Comparison of ENCODE assay signal across 8 cellular contexts in genomic region chr3:3127432-3128010, GRCh38. TPM values are rescaled to one million over a fixed set of nuclear protein-coding genes. Genes with fewer than 3 reads are reported as not detected.
DNase-seq lines count a peak whose midpoint lies in the region; ATAC-seq and TF ChIP-seq lines count a peak whose summit lies in the region.

No MANE protein-coding gene starts in this region.

- H3K4me3 ChIP-seq in endocrine pancreas (ENCODE audit: control insufficient read depth, insufficient read depth, low read length) (peak overlapping the region; percentile 48), neural progenitor cell (peak overlapping the region; percentile 84)

- peak; percentile 71 for DNase-seq in activated CD4-positive, alpha-beta T cell treated with anti-CD3 and anti-CD28 coated beads, Interleukin-2, amount 10 ng/mL, durations not matched to agents 24 days and 14 days
- DNase-seq in neural progenitor cell (ENCODE audit: low spot score) (peak; percentile 16), T1000 (lab: John Stamatoyannopoulos, UW) (no peak), omental fat pad (ENCODE audit: low spot score) (no peak)

- H3K4me2 ChIP-seq in neural progenitor cell: peak overlapping the region; percentile 83

- H3K27me3 ChIP-seq in endocrine pancreas (ENCODE audit: control insufficient read depth, insufficient read depth, low read length) (no peaks in the 10 kb centered on the region), neural progenitor cell (no peaks in the 10 kb centered on the region)

- intact Hi-C loops in activated CD4-positive, alpha-beta T cell treated with anti-CD3 and anti-CD28 coated beads, Interleukin-2, amount 10 ng/mL, durations not matched to agents 24 days and 14 days (cut with micrococcal nuclease): loop anchor here (2.0 to 5.0 kb wide), 2 partner anchors 1175 to 1365 kb away; partner anchors contain the start of genes ITPR1 and SETMAR

- H3K9me3 ChIP-seq in endocrine pancreas (ENCODE audit: control insufficient read depth, low read length) (no peaks in the 10 kb centered on the region), neural progenitor cell (ENCODE audit: low read depth) (no peaks in the 10 kb centered on the region)

- no peaks in the 10 kb centered on the region for H4K20me1 ChIP-seq in neural progenitor cell (ENCODE audit: low read depth)

- H3K27ac Mint-ChIP-seq in activated CD4-positive, alpha-beta T cell treated with anti-CD3 and anti-CD28 coated beads, Interleukin-2, amount 10 ng/mL, durations not matched to agents 24 days and 14 days: peak overlapping the region; percentile 99
- H3K27ac Mint-ChIP-seq in neural progenitor cell: peak overlapping the region; percentile 90

- H3K27me3 Mint-ChIP-seq in activated CD4-positive, alpha-beta T cell treated with anti-CD3 and anti-CD28 coated beads, Interleukin-2, amount 10 ng/mL, durations not matched to agents 24 days and 14 days: no peaks in the 10 kb centered on the region
- H3K27me3 Mint-ChIP-seq in neural progenitor cell (ENCODE audit: insufficient read depth, low read depth): peaks cover 5% of the 10 kb centered on the region

- no peak overlapping the region for H3K27ac ChIP-seq in neural progenitor cell

- peak overlapping the region; percentile 72 for H2AFZ ChIP-seq in neural progenitor cell (replicated peaks)

- peaks cover 5% of the 10 kb centered on the region for H3F3A ChIP-seq in neural progenitor cell (ENCODE audit: low read depth)

- peak overlapping the region; percentile 100 for H3K4me3 Mint-ChIP-seq in activated CD4-positive, alpha-beta T cell treated with anti-CD3 and anti-CD28 coated beads, Interleukin-2, amount 10 ng/mL, durations not matched to agents 24 days and 14 days
- H3K4me3 Mint-ChIP-seq in neural progenitor cell: peak overlapping the region; percentile 95

- ATAC-seq in GM18498 (IDR thresholded peaks at IDR 0.05; ENCODE audit: unreplicated experiment): peak; percentile 29
- peak; percentile 20 for ATAC-seq in HG03565 (IDR thresholded peaks at IDR 0.05; ENCODE audit: unreplicated experiment)
- ATAC-seq in GM18511 (IDR thresholded peaks at IDR 0.05; ENCODE audit: unreplicated experiment): no peak
- no peak for ATAC-seq in omental fat pad (ENCODE audit: low FRiP score)

- H3K4me1 Mint-ChIP-seq in activated CD4-positive, alpha-beta T cell treated with anti-CD3 and anti-CD28 coated beads, Interleukin-2, amount 10 ng/mL, durations not matched to agents 24 days and 14 days: peaks cover 24% of the 10 kb centered on the region
- peaks cover 25% of the 10 kb centered on the region for H3K4me1 Mint-ChIP-seq in neural progenitor cell

- TF ChIP-seq CTCF in neural progenitor cell (IDR thresholded peaks at IDR 0.05) (no peak), omental fat pad (IDR thresholded peaks at IDR 0.05) (no peak)

- no peaks in the 10 kb centered on the region for H3K9me3 Mint-ChIP-seq in activated CD4-positive, alpha-beta T cell treated with anti-CD3 and anti-CD28 coated beads, Interleukin-2, amount 10 ng/mL, durations not matched to agents 24 days and 14 days
- H3K9me3 Mint-ChIP-seq in neural progenitor cell: no peaks in the 10 kb centered on the region

- peaks cover 41% of the 10 kb centered on the region for H3K36me3 Mint-ChIP-seq in activated CD4-positive, alpha-beta T cell treated with anti-CD3 and anti-CD28 coated beads, Interleukin-2, amount 10 ng/mL, durations not matched to agents 24 days and 14 days (ENCODE audit: low read depth)
- H3K36me3 Mint-ChIP-seq in neural progenitor cell: peaks cover 15% of the 10 kb centered on the region

- H3K9ac ChIP-seq in endocrine pancreas (ENCODE audit: control insufficient read depth, insufficient read depth, low read length) (peak overlapping the region; percentile 96), neural progenitor cell (peak overlapping the region; percentile 85)

- H3K4me1 ChIP-seq in endocrine pancreas (ENCODE audit: control insufficient read depth, insufficient read depth, low read length) (no peaks in the 10 kb centered on the region), neural progenitor cell (peaks cover 7% of the 10 kb centered on the region)

- H3K79me2 ChIP-seq in neural progenitor cell (ENCODE audit: low read depth): peaks cover 26% of the 10 kb centered on the region

- no peaks in the 10 kb centered on the region for H3K36me3 ChIP-seq in endocrine pancreas (ENCODE audit: control insufficient read depth, insufficient read depth, low read length)
- H3K36me3 ChIP-seq in neural progenitor cell: peaks cover 18% of the 10 kb centered on the region

RNA-seq across cellular contexts. Expression of gene TRNT1, which starts 0.8 kb away (rescaled TPM):
- total RNA-seq in activated CD4-positive, alpha-beta T cell treated with anti-CD3 and anti-CD28 coated beads, Interleukin-2, amount 10 ng/mL, durations not matched to agents 24 days and 14 days: 55.7 and 62.4 TPM in 2 replicates
- total RNA-seq in neural progenitor cell (ENCODE audit: low replicate concordance): 26.5 and 38.8 TPM in 2 replicates
- total RNA-seq in omental fat pad: 10 to 100 TPM; 16.0 to 42.7 (median 27.6) TPM

RNA-seq across cellular contexts. Expression of gene IL5RA, which starts 17.3 kb away (rescaled TPM):
- not detected in 2 replicates for total RNA-seq in activated CD4-positive, alpha-beta T cell treated with anti-CD3 and anti-CD28 coated beads, Interleukin-2, amount 10 ng/mL, durations not matched to agents 24 days and 14 days
- total RNA-seq in neural progenitor cell (ENCODE audit: low replicate concordance) (not detected in 2 replicates), omental fat pad (under 1 TPM in 3 of 4 donors, not detected in 1; 0.36 to 0.47 (median 0.46) TPM)

RNA-seq across cellular contexts. Expression of gene CRBN, which starts 52.0 kb away (rescaled TPM):
- total RNA-seq in activated CD4-positive, alpha-beta T cell treated with anti-CD3 and anti-CD28 coated beads, Interleukin-2, amount 10 ng/mL, durations not matched to agents 24 days and 14 days: 37.0 and 40.0 TPM in 2 replicates
- total RNA-seq in neural progenitor cell (ENCODE audit: low replicate concordance): 78.0 and 84.6 TPM in 2 replicates
- total RNA-seq in omental fat pad: 100 to 1,000 TPM in 1 of 4 donors, 10 to 100 TPM in 3; 63.2 to 137 (median 69.2) TPM

Comparison
In these comparisons a context has a peak if more than half of its experiments do, and no peak if none do; other contexts are left out.
1. ATAC-seq: peak in GM18498 (single experiment) and HG03565 (single experiment); none in GM18511 (single experiment) and omental fat pad (single experiment).
2. DNase-seq: peak in activated CD4-positive, alpha-beta T cell treated with anti-CD3 and anti-CD28 coated beads, Interleukin-2, amount 10 ng/mL, durations not matched to agents 24 days and 14 days (single experiment) and neural progenitor cell (single experiment); none in T1000 (single experiment) and omental fat pad (single experiment).